Comparison of ENCODE assay signal across 36 cellular contexts in the genomic region with DNA sequence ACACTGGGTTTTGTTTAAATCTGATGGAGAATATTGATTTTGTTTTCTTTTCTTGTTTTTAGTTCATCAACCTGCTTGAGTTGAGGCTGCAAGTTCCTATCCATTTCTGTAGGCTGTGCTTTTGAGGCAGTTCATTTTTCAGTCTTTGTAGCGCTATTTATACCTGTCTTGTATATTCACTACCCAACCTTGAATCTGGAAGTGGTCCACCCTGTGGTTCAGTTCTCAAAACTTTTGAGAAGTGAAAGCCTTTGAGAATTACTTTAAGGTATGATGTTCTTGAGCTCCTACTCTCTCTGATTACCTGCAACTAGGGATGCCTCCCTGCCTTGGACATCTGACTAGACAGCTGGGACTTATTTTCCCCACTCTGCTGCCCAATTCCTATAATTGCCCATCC. TPM values are rescaled to one million over a fixed set of nuclear protein-coding genes. Genes with fewer than 3 reads are reported as not detected.
DNase-seq lines count a peak whose midpoint lies in the region; ATAC-seq, FAIRE-seq and TF ChIP-seq lines count a peak whose summit lies in the region.
"Had no signal": no experiment of that assay in that cellular context is flagged by ENCODE, and none has a peak within 500 bp of the region (broad histone marks: within the 10 kb centered on the region; RNA-seq: fewer than 3 reads in every experiment).

No MANE protein-coding gene starts in this region.

- no peaks in the 10 kb centered on the region for H3K36me3 ChIP-seq in CD4-positive, alpha-beta memory T cell (ENCODE audit: insufficient read depth, low read length)
- H3K36me3 ChIP-seq: adrenal gland, HAP-1, neutrophil, SJCRH30, upper lobe of left lung had no signal

- no peaks in the 10 kb centered on the region for H3K36me3 Mint-ChIP-seq in CD4-positive, alpha-beta T cell (ENCODE audit: low read depth)
- no peaks in the 10 kb centered on the region for H3K36me3 Mint-ChIP-seq in CD4-positive, alpha-beta memory T cell
- H3K36me3 Mint-ChIP-seq: brain; naive B cell; stimulated activated effector memory CD8-positive, alpha-beta T cell treated with anti-CD3 and anti-CD28 coated beads, Interleukin-12 subunit alpha, Interleukin-12 subunit beta, amount 100 ng/mL, for 72 hours had no signal

- no peaks in the 10 kb centered on the region for H3K9me3 Mint-ChIP-seq in CD4-positive, alpha-beta T cell
- peaks cover 0 to 5% (median 0%) of the 10 kb centered on the region in 8 donors for H3K9me3 Mint-ChIP-seq in CD4-positive, alpha-beta memory T cell
- H3K9me3 Mint-ChIP-seq: activated naive CD4-positive, alpha-beta T cell treated with anti-CD3 and anti-CD28 coated beads for 36 hours; activated T-helper 1 cell treated with anti-CD3 and anti-CD28 coated beads, Interleukin-12 subunit alpha, Interleukin-12 subunit beta, Interleukin-2, Interleukin-4 antibody, amounts not matched to agents 30 ng/mL and 10 ng/mL and 1 ng/mL, durations not matched to agents 14 hours and 24 hours and 36 hours; naive B cell; stimulated activated effector memory CD8-positive, alpha-beta T cell treated with anti-CD3 and anti-CD28 coated beads, Interleukin-12 subunit alpha, Interleukin-12 subunit beta, amount 100 ng/mL, for 72 hours had no signal

- DNase-seq in GM19239 (ENCODE audit: insufficient read length, low spot score) (no peak), COLO668 (lab: John Stamatoyannopoulos, UW; ENCODE audit: unreplicated experiment) (no peak), NOMO-1 treated with dmso at 0.1 percent for 144 hours (lab: John Stamatoyannopoulos, UW; ENCODE audit: unreplicated experiment) (no peak)
- no peak for DNase-seq in CD4-positive, alpha-beta T cell
- DNase-seq in CD4-positive, alpha-beta memory T cell, result no peak
- DNase-seq: activated CD4-positive, CD25-positive, alpha-beta regulatory T cell; activated naive CD4-positive, alpha-beta T cell treated with anti-CD3 and anti-CD28 coated beads for 36 hours; adrenal gland; cerebellar nuclear complex; dorsolateral prefrontal cortex; EL; KBM-7; left ventricle myocardium superior; naive B cell; NCI-H1105 treated with DMSO at 0.1 percent for 48 hours; NCI-H1930; NCI-H2227 treated with DMSO at 0.1 percent for 48 hours; NCI-H69; SJCRH30; stimulated activated CD4-positive, alpha-beta T cell treated with anti-CD3 and anti-CD28 coated beads, Interleukin-12 subunit alpha, Interleukin-12 subunit beta, amount 100 ng/mL, for 4 hours; stimulated activated CD4-positive, alpha-beta T cell treated with anti-CD3 and anti-CD28 coated beads, Interleukin-4, amount 100 ng/mL, for 24 hours; T-helper 1 cell; upper lobe of left lung had no signal

- no peaks in the 10 kb centered on the region for H3K9me3 ChIP-seq in CD4-positive, alpha-beta T cell (ENCODE audit: control insufficient read depth, low read length)
- H3K9me3 ChIP-seq in CD4-positive, alpha-beta memory T cell (ENCODE audit: control insufficient read depth in 1 of 2, low read length in 2 of 2), result no peaks in the 10 kb centered on the region
- H3K9me3 ChIP-seq: adrenal gland, HAP-1, neutrophil, SJCRH30, upper lobe of left lung had no signal

- CTCF ChIA-PET in CD4-positive, alpha-beta T cell (lab: Charles Lee), result no interaction called here
- CTCF ChIA-PET in CD4-positive, alpha-beta memory T cell (lab: Charles Lee; ENCODE audit: partially characterized antibody), result no interaction called here

- no peak overlapping the region for H3K27ac Mint-ChIP-seq in CD4-positive, alpha-beta T cell
- H3K27ac Mint-ChIP-seq in CD4-positive, alpha-beta memory T cell, result no peak overlapping the region
- H3K27ac Mint-ChIP-seq: activated naive CD4-positive, alpha-beta T cell treated with anti-CD3 and anti-CD28 coated beads for 36 hours; activated T-helper 1 cell treated with anti-CD3 and anti-CD28 coated beads, Interleukin-12 subunit alpha, Interleukin-12 subunit beta, Interleukin-2, Interleukin-4 antibody, amounts not matched to agents 30 ng/mL and 10 ng/mL and 1 ng/mL, durations not matched to agents 14 hours and 24 hours and 36 hours; brain; stimulated activated effector memory CD8-positive, alpha-beta T cell treated with anti-CD3 and anti-CD28 coated beads, Interleukin-12 subunit alpha, Interleukin-12 subunit beta, amount 100 ng/mL, for 72 hours had no signal

- no peak overlapping the region for H3K4me3 ChIP-seq in CD4-positive, alpha-beta memory T cell (ENCODE audit: low read length in 2 of 2)
- H3K4me3 ChIP-seq: adrenal gland, dorsolateral prefrontal cortex, HAP-1, SJCRH30, upper lobe of left lung had no signal

- no peak overlapping the region for H3K4me3 Mint-ChIP-seq in CD4-positive, alpha-beta T cell
- no peak overlapping the region for H3K4me3 Mint-ChIP-seq in CD4-positive, alpha-beta memory T cell
- H3K4me3 Mint-ChIP-seq: activated naive CD4-positive, alpha-beta T cell treated with anti-CD3 and anti-CD28 coated beads for 36 hours; activated T-helper 1 cell treated with anti-CD3 and anti-CD28 coated beads, Interleukin-12 subunit alpha, Interleukin-12 subunit beta, Interleukin-2, Interleukin-4 antibody, amounts not matched to agents 30 ng/mL and 10 ng/mL and 1 ng/mL, durations not matched to agents 14 hours and 24 hours and 36 hours; brain; naive B cell; stimulated activated effector memory CD8-positive, alpha-beta T cell treated with anti-CD3 and anti-CD28 coated beads, Interleukin-12 subunit alpha, Interleukin-12 subunit beta, amount 100 ng/mL, for 72 hours had no signal

- no peak overlapping the region for H3K27ac ChIP-seq in CD4-positive, alpha-beta T cell (ENCODE audit: low read depth, low read length)
- no peak overlapping the region for H3K27ac ChIP-seq in CD4-positive, alpha-beta memory T cell (ENCODE audit: low read depth, low read length)
- H3K27ac ChIP-seq: adrenal gland, C4-2B, dorsolateral prefrontal cortex, neutrophil, SJCRH30, upper lobe of left lung had no signal

- ATAC-seq in GM21786 (IDR thresholded peaks at IDR 0.05; ENCODE audit: unreplicated experiment) (peak; percentile 86), HG03469 (IDR thresholded peaks at IDR 0.05; ENCODE audit: unreplicated experiment) (peak; percentile 58)
- no peak for ATAC-seq in CD4-positive, alpha-beta T cell (ENCODE audit: poor library complexity)
- ATAC-seq: left ventricle myocardium superior; sciatic nerve; stimulated activated effector memory CD8-positive, alpha-beta T cell treated with anti-CD3 and anti-CD28 coated beads, Interleukin-12 subunit alpha, Interleukin-12 subunit beta, amount 100 ng/mL, for 72 hours had no signal

- FAIRE-seq in GM19239 (lab: Jason Lieb, UNC), result peak; percentile 21
- FAIRE-seq: endothelial cell of umbilical vein, HTR-8/SVneo, keratinocyte had no signal

- POLR2A ChIA-PET in CD4-positive, alpha-beta T cell (lab: Charles Lee), result no interaction called here
- POLR2A ChIA-PET in CD4-positive, alpha-beta memory T cell (lab: Charles Lee; ENCODE audit: partially characterized antibody), result no interaction called here

- peaks cover 7% of the 10 kb centered on the region for H3K27me3 ChIP-seq in CD4-positive, alpha-beta T cell (ENCODE audit: control insufficient read depth, insufficient read depth, low read length)
- no peaks in the 10 kb centered on the region for H3K27me3 ChIP-seq in CD4-positive, alpha-beta memory T cell (ENCODE audit: insufficient read depth, low read length)
- H3K27me3 ChIP-seq: adrenal gland, dorsolateral prefrontal cortex, SJCRH30, upper lobe of left lung had no signal

- no peaks in the 10 kb centered on the region for H3K4me1 ChIP-seq in CD4-positive, alpha-beta memory T cell (ENCODE audit: insufficient read depth, low read length)
- H3K4me1 ChIP-seq: HAP-1, SJCRH30, upper lobe of left lung had no signal

- no peaks in the 10 kb centered on the region for H3K4me1 Mint-ChIP-seq in CD4-positive, alpha-beta T cell (ENCODE audit: low read depth)
- H3K4me1 Mint-ChIP-seq in CD4-positive, alpha-beta memory T cell, result no peaks in the 10 kb centered on the region
- H3K4me1 Mint-ChIP-seq: naive B cell; stimulated activated effector memory CD8-positive, alpha-beta T cell treated with anti-CD3 and anti-CD28 coated beads, Interleukin-12 subunit alpha, Interleukin-12 subunit beta, amount 100 ng/mL, for 72 hours had no signal

- peaks cover 27% of the 10 kb centered on the region for H3K27me3 Mint-ChIP-seq in CD4-positive, alpha-beta T cell
- H3K27me3 Mint-ChIP-seq in CD4-positive, alpha-beta memory T cell, result peaks cover 0 to 6% of the 10 kb centered on the region in 2 donors

- intact Hi-C loops in CD4-positive, alpha-beta T cell (cut with DNase I, micrococcal nuclease), result no loop called here
- intact Hi-C loops in CD4-positive, alpha-beta memory T cell (cut with micrococcal nuclease), result no loop called here

- TF ChIP-seq CTCF in CD4-positive, alpha-beta T cell (IDR thresholded peaks at IDR 0.05), result no peak

RNA-seq across cellular contexts. Expression of a gene that starts 53.5 kb away (rescaled TPM):
- not detected for total RNA-seq in CD4-positive, alpha-beta T cell
- total RNA-seq in CD4-positive, alpha-beta memory T cell, result not detected
- polyA plus RNA-seq in CD4-positive, alpha-beta memory T cell, result not detected
- total RNA-seq: activated naive CD4-positive, alpha-beta T cell treated with anti-CD3 and anti-CD28 coated beads for 36 hours; activated T-helper 1 cell treated with anti-CD3 and anti-CD28 coated beads, Interleukin-12 subunit alpha, Interleukin-12 subunit beta, Interleukin-2, Interleukin-4 antibody, amounts not matched to agents 30 ng/mL and 10 ng/mL and 1 ng/mL, durations not matched to agents 14 hours and 24 hours and 36 hours; endothelial cell of umbilical vein; MCF 10A had no signal
